ENCODE assay signal across 19 cellular contexts in the genomic region with DNA sequence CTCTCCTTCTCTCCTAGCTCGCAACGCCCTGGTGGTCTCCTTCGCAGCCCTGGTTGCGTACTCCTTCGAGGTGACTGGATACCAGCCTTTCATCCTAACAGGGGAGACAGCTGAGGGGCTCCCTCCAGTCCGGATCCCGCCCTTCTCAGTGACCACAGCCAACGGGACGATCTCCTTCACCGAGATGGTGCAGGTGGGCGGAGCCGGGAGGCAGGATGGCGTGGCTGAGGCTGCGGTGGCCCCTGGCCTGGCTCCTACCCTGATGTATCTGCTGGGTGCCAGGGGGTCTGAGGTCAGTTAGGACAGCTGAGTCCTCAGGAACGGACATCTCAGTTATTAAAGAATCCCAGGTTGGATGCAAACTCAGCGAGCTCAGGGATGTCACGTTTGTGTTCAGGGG. TPM values are rescaled to one million over a fixed set of nuclear protein-coding genes. Genes with fewer than 3 reads are reported as not detected.
DNase-seq lines count a peak whose midpoint lies in the region; ATAC-seq, FAIRE-seq and TF ChIP-seq lines count a peak whose summit lies in the region.
"Had no signal": no experiment of that assay in that cellular context is flagged by ENCODE, and none has a peak within 500 bp of the region (broad histone marks: within the 10 kb centered on the region; RNA-seq: fewer than 3 reads in every experiment).

No MANE protein-coding gene starts in this region.

- no peak overlapping the region for H2AFZ ChIP-seq in H9 (ENCODE audit: low read length)
- H2AFZ ChIP-seq: GM23248 had no signal

- peaks cover 8 to 26% of the 10 kb centered on the region in 2 donors for H3K9me3 ChIP-seq in right atrium auricular region
- peaks cover 4% of the 10 kb centered on the region for H3K9me3 ChIP-seq in H9 (ENCODE audit: control insufficient read depth, low read depth, low read length)
- peaks cover 3 to 7% of the 10 kb centered on the region in 2 donors for H3K9me3 ChIP-seq in kidney (ENCODE audit: control insufficient read depth in 1 of 2, low read length in 2 of 2)

- H4K5ac ChIP-seq in H9 (ENCODE audit: insufficient read length, low read depth, low read length), result no peak overlapping the region

- H3T11ph ChIP-seq in H9 (ENCODE audit: low read length), result no peak overlapping the region

- H3K4me2 ChIP-seq in H9 (ENCODE audit: insufficient read depth, insufficient read length, low read length), result no peak overlapping the region

- no peak overlapping the region for H3K4ac ChIP-seq in H9 (ENCODE audit: low read depth, low read length)

- no peaks in the 10 kb centered on the region for H3K27me3 ChIP-seq in right atrium auricular region
- no peaks in the 10 kb centered on the region for H3K27me3 ChIP-seq in H9 (ENCODE audit: insufficient read depth, low read length)

- peaks cover 22 to 53% (median 46%) of the 10 kb centered on the region in 3 experiments for H3K36me3 Mint-ChIP-seq in H9 (ENCODE audit: insufficient read depth in 1 of 3, low read depth in 3 of 3)

- peaks cover 8 to 11% of the 10 kb centered on the region in 2 experiments for H3K9me3 Mint-ChIP-seq in H9

- H3K4me1 ChIP-seq in right atrium auricular region, result no peaks in the 10 kb centered on the region
- no peaks in the 10 kb centered on the region for H3K4me1 ChIP-seq in H9 (ENCODE audit: insufficient read depth, low read length)
- H3K4me1 ChIP-seq in kidney (ENCODE audit: control insufficient read depth in 1 of 2, insufficient read depth in 1 of 2, low read depth in 1 of 2, low read length in 2 of 2), result no peaks in the 10 kb centered on the region
- H3K4me1 ChIP-seq: HAP-1 had no signal

- H3K56ac ChIP-seq in H9 (ENCODE audit: insufficient read length, low read depth, low read length), result no peak overlapping the region

- H3K36me3 ChIP-seq in right atrium auricular region, result peaks cover 37% of the 10 kb centered on the region
- peaks cover 21 to 42% of the 10 kb centered on the region in 2 donors for H3K36me3 ChIP-seq in kidney (ENCODE audit: control insufficient read depth in 1 of 2, insufficient read depth in 2 of 2, low read length in 2 of 2)

- H2BK20ac ChIP-seq in H9 (ENCODE audit: low read depth, low read length, poor library complexity, severe bottlenecking), result no peak overlapping the region

- H3K9ac ChIP-seq in H9 (ENCODE audit: extremely low read depth, insufficient read length, low read length) (no peak overlapping the region), kidney (ENCODE audit: low read length in 2 of 2) (no peak overlapping the region)
- H3K9ac ChIP-seq: GM23248 had no signal

- ATAC-seq in Right ventricle myocardium inferior (no peak), GM18498 (IDR thresholded peaks at IDR 0.05; ENCODE audit: unreplicated experiment) (no peak)

- FAIRE-seq in kidney (lab: Jason Lieb, UNC), result no peak
- FAIRE-seq: GM12891, GM19239 had no signal

- no peak overlapping the region for H4K91ac ChIP-seq in H9 (ENCODE audit: insufficient read length, low read depth, low read length)

- no peak overlapping the region for H2BK5ac ChIP-seq in H9 (ENCODE audit: insufficient read length, low read length)

- intact Hi-C loops in Right ventricle myocardium inferior (cut with DNase I), result no loop called here
- intact Hi-C loops in kidney (cut with DNase I), result no loop called here

- no peak overlapping the region for H3K14ac ChIP-seq in H9 (ENCODE audit: insufficient read depth, low read length)

- H3K27ac ChIP-seq in right atrium auricular region, result no peak overlapping the region
- H3K27ac ChIP-seq in H9 (ENCODE audit: insufficient read length, low read depth, low read length), result no peak overlapping the region
- no peak overlapping the region for H3K27ac ChIP-seq in kidney (ENCODE audit: low read depth in 2 of 2, low read length in 2 of 2)
- H3K27ac ChIP-seq: GM23248 had no signal

- no peak overlapping the region for H3K4me3 Mint-ChIP-seq in H9
- H3K4me3 Mint-ChIP-seq: CD4-positive, alpha-beta memory T cell; HFFc6 had no signal

- no peak overlapping the region for H2BK15ac ChIP-seq in H9 (ENCODE audit: low read depth, low read length)

- no peaks in the 10 kb centered on the region for H3K79me2 ChIP-seq in H9 (ENCODE audit: insufficient read depth, low read length)

- no peak overlapping the region for H3K18ac ChIP-seq in H9 (ENCODE audit: insufficient read length, low read depth, low read length)

- H3K4me1 Mint-ChIP-seq in H9, result no peaks in the 10 kb centered on the region

- no peak overlapping the region for H3K23ac ChIP-seq in H9 (ENCODE audit: insufficient read length, low read depth, low read length)

- no peak overlapping the region for H2BK12ac ChIP-seq in H9 (ENCODE audit: insufficient read length, low read depth, low read length)

- H4K8ac ChIP-seq in H9 (replicated peaks; ENCODE audit: insufficient read length, low read depth, low read length), result no peak overlapping the region

- no peak overlapping the region for H2AK5ac ChIP-seq in H9 (ENCODE audit: insufficient read length, low read length)

- H3K4me3 ChIP-seq in right atrium auricular region, result no peak overlapping the region
- H3K4me3 ChIP-seq in kidney (ENCODE audit: low read length in 2 of 2), result no peak overlapping the region
- H3K4me3 ChIP-seq: GM23248, HAP-1 had no signal

- H3K23me2 ChIP-seq in H9 (ENCODE audit: insufficient read length, low read depth, low read length, poor library complexity, severe bottlenecking), result no peaks in the 10 kb centered on the region

- no CpG with 5 or more reads among the region's 17 CpGs for whole genome bisulfite sequencing in H9 (ENCODE audit: extremely low coverage, insufficient read length, low lambda C conversion rate)

- peak overlapping the region in 1 of 3 experiments; percentile 72; a peak in 2 of 7 replicates for H3K27ac Mint-ChIP-seq in H9
- H3K27ac Mint-ChIP-seq: CD4-positive, alpha-beta memory T cell; HFFc6 had no signal

- H3K27me3 Mint-ChIP-seq in H9 (ENCODE audit: low read depth), result no peaks in the 10 kb centered on the region
- H3K27me3 Mint-ChIP-seq: CD4-positive, alpha-beta memory T cell had no signal

- no peaks in the 10 kb centered on the region for H4K20me1 ChIP-seq in H9 (ENCODE audit: control insufficient read depth, insufficient read depth, insufficient read length)

- TF ChIP-seq CTCF in right atrium auricular region (IDR thresholded peaks at IDR 0.05) (no peak), H9 (conservative IDR thresholded peaks at IDR 0.05) (no peak), kidney (IDR thresholded peaks at IDR 0.05; ENCODE audit: borderline replicate concordance, extremely low read depth, insufficient read depth) (no peak)

- DNase-seq in Right ventricle myocardium inferior (ENCODE audit: missing footprints), result peak; percentile 57
- DNase-seq in right atrium auricular region (ENCODE audit: low spot score), result no peak
- peak; percentile 63 for DNase-seq in H9
- peak; percentile 58 for DNase-seq in kidney
- no peak for DNase-seq in NCI-H2227 (lab: John Stamatoyannopoulos, UW; ENCODE audit: unreplicated experiment)
- no peak for DNase-seq in occipital lobe (lab: John Stamatoyannopoulos, UW)
- DNase-seq: C1 segment of cervical spinal cord; Calu3; CD4-positive, alpha-beta memory T cell; COR-L47; DMS153; DMS79 treated with DMSO at 0.1 percent for 48 hours; GF-D8; GM23248; HFFc6 had no signal

- H3K79me1 ChIP-seq in H9 (ENCODE audit: insufficient read depth, low read depth, low read length, poor library complexity, severe bottlenecking), result no peaks in the 10 kb centered on the region

- no peak overlapping the region for H2BK120ac ChIP-seq in H9 (ENCODE audit: low read depth, low read length, poor library complexity, severe bottlenecking)

RNA-seq across cellular contexts. Expression of a gene that starts 16.7 kb away (rescaled TPM):
- total RNA-seq in Right ventricle myocardium inferior (3.9 TPM), right atrium auricular region (1 to 10 TPM; 2.2 to 9.0 TPM), H9 (2021) (24.0 and 26.5 TPM in 2 replicates), kidney (24.5 TPM), occipital lobe (4.8 TPM)
- polyA plus RNA-seq in kidney (ENCODE audit: insufficient read depth, low read depth, low replicate concordance), result 11.3 TPM

RNA-seq across cellular contexts. Expression of a gene that starts 16.8 kb away (rescaled TPM):
- total RNA-seq in Right ventricle myocardium inferior (12.4 TPM), right atrium auricular region (10 to 100 TPM; 10.6 to 13.7 TPM), H9 (2021) (19.8 and 21.6 TPM in 2 replicates), kidney (63.2 TPM), occipital lobe (1.9 TPM)
- polyA plus RNA-seq in kidney (ENCODE audit: insufficient read depth, low read depth, low replicate concordance), result 25.9 TPM

RNA-seq across cellular contexts. Expression of a gene that starts 23.7 kb away (rescaled TPM):
- total RNA-seq in Right ventricle myocardium inferior (28.6 TPM), right atrium auricular region (10 to 100 TPM; 27.3 to 36.8 TPM), H9 (2021) (32.5 and 34.3 TPM in 2 replicates), kidney (276 TPM), occipital lobe (17.5 TPM)
- 43.4 TPM for polyA plus RNA-seq in kidney (ENCODE audit: insufficient read depth, low read depth, low replicate concordance)

Comparison
In these comparisons a context has a peak if more than half of its experiments do, and no peak if none do; other contexts are left out.
1. DNase-seq: peak in Right ventricle myocardium inferior (single experiment), H9 (single experiment) and kidney (single experiment); none in right atrium auricular region (single experiment), NCI-H2227 (single experiment) and occipital lobe (single experiment).